Comparison of ENCODE assay signal across 17 cellular contexts in the genomic region with DNA sequence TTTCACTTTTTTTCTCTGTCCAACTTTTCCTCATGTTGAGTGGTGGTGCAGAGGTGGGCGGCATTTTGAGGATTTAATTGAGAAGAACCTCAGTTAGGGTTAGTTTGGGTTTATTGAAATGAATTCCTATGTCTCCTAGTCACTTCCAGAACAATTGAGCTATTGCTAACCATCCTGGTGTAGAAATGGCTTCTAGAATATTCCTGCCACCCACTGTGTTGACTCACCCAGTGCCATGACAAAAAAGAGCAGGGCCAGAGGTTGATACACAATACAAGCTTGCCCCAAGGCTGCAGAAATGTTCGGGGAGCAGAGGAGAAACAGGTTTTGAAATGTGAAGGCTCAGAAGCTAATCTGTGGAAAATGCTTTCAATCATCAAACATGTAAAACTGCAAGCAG.
DNase-seq lines count a peak whose midpoint lies in the region; TF ChIP-seq lines count a peak whose summit lies in the region.
"Had no signal": no experiment of that assay in that cellular context is flagged by ENCODE, and none has a peak within 500 bp of the region (broad histone marks: within the 10 kb centered on the region; RNA-seq: fewer than 3 reads in every experiment).

No MANE protein-coding gene starts in this region.

- no TSS peak for BruUV-seq in MCF 10A (replicated peaks; lab: Mats Ljungman, UMichigan)

- in situ Hi-C loops in astrocyte of the spinal cord (cut with HindIII; ENCODE audit: low sequenced_read_pairs), result no loop called here

- no peaks in the 10 kb centered on the region for H3K4me1 ChIP-seq in breast epithelium
- no peaks in the 10 kb centered on the region for H3K4me1 ChIP-seq in Peyer's patch

- no peaks in the 10 kb centered on the region for H3K36me3 ChIP-seq in breast epithelium
- H3K36me3 ChIP-seq in Peyer's patch, result no peaks in the 10 kb centered on the region
- H3K36me3 ChIP-seq: MG63 had no signal

- H3K27me3 Mint-ChIP-seq in MCF 10A (ENCODE audit: insufficient read depth, unreplicated experiment), result no peaks in the 10 kb centered on the region
- H3K27me3 Mint-ChIP-seq in nephron progenitor cell (ENCODE audit: low read depth, poor library complexity), result peaks cover 2% of the 10 kb centered on the region
- H3K27me3 Mint-ChIP-seq in CD14-positive monocyte (ENCODE audit: low read depth in 3 of 3), result peaks cover 0 to 3% (median 3%) of the 10 kb centered on the region in 3 donors
- H3K27me3 Mint-ChIP-seq: activated CD8-positive, alpha-beta memory T cell treated with anti-CD3 and anti-CD28 coated beads, Interleukin-2, amount 10 ng/mL, durations not matched to agents 7 days and 5 days had no signal

- H3K4me3 Mint-ChIP-seq in MCF 10A (ENCODE audit: unreplicated experiment), result no peak overlapping the region
- H3K4me3 Mint-ChIP-seq in nephron progenitor cell, result no peak overlapping the region
- no peak overlapping the region for H3K4me3 Mint-ChIP-seq in CD14-positive monocyte
- H3K4me3 Mint-ChIP-seq: activated CD8-positive, alpha-beta memory T cell treated with anti-CD3 and anti-CD28 coated beads, Interleukin-2, amount 10 ng/mL, durations not matched to agents 7 days and 5 days; H9; stimulated activated effector memory CD8-positive, alpha-beta T cell treated with anti-CD3 and anti-CD28 coated beads, Interleukin-12 subunit alpha, Interleukin-12 subunit beta, amount 100 ng/mL, for 72 hours had no signal

- TF ChIP-seq CTCF in MCF 10A (IDR thresholded peaks at IDR 0.05; ENCODE audit: unreplicated experiment), result no peak
- no peak for TF ChIP-seq CTCF in breast epithelium (IDR thresholded peaks at IDR 0.05)
- TF ChIP-seq CTCF in astrocyte of the spinal cord (IDR thresholded peaks at IDR 0.05; ENCODE audit: low read depth, low read length), result no peak
- TF ChIP-seq CTCF in Peyer's patch (IDR thresholded peaks at IDR 0.05), result no peak
- no peak for TF ChIP-seq CTCF in nephron progenitor cell (IDR thresholded peaks at IDR 0.05)
- no peak for TF ChIP-seq CTCF in CD14-positive monocyte (IDR thresholded peaks at IDR 0.05)

- no peak overlapping the region for H3K4me3 ChIP-seq in breast epithelium
- H3K4me3 ChIP-seq in astrocyte of the spinal cord (ENCODE audit: low read depth, low read length), result no peak overlapping the region
- H3K4me3 ChIP-seq in Peyer's patch, result no peak overlapping the region
- H3K4me3 ChIP-seq: MG63 had no signal

- POLR2A ChIA-PET in MCF 10A (lab: Yijun Ruan, JAX), result interaction anchor here (1.5 to 2.1 kb wide), 2 partner anchors 15 to 43 kb away, joined by 3 to 13 read pairs; no protein-coding TSS in a partner anchor

- H3K9me3 Mint-ChIP-seq in MCF 10A (ENCODE audit: unreplicated experiment) (no peaks in the 10 kb centered on the region), nephron progenitor cell (peaks cover 13% of the 10 kb centered on the region), CD14-positive monocyte (peaks cover 0 to 5% (median 0%) of the 10 kb centered on the region in 7 donors)
- H3K9me3 Mint-ChIP-seq: stimulated activated effector memory CD8-positive, alpha-beta T cell treated with anti-CD3 and anti-CD28 coated beads, Interleukin-12 subunit alpha, Interleukin-12 subunit beta, amount 100 ng/mL, for 72 hours had no signal

- peaks cover under 1% of the 10 kb centered on the region for H3K4me1 Mint-ChIP-seq in MCF 10A (ENCODE audit: insufficient read depth, unreplicated experiment)
- H3K4me1 Mint-ChIP-seq in nephron progenitor cell, result peaks cover 26% of the 10 kb centered on the region
- peaks cover 7% of the 10 kb centered on the region for H3K4me1 Mint-ChIP-seq in CD14-positive monocyte

- H3K36me3 Mint-ChIP-seq in MCF 10A (ENCODE audit: insufficient read depth, unreplicated experiment) (no peaks in the 10 kb centered on the region), nephron progenitor cell (ENCODE audit: low read depth) (no peaks in the 10 kb centered on the region), CD14-positive monocyte (no peaks in the 10 kb centered on the region)
- H3K36me3 Mint-ChIP-seq: stimulated activated effector memory CD8-positive, alpha-beta T cell treated with anti-CD3 and anti-CD28 coated beads, Interleukin-12 subunit alpha, Interleukin-12 subunit beta, amount 100 ng/mL, for 72 hours had no signal

- no peak overlapping the region for H3K27ac ChIP-seq in breast epithelium
- no peak overlapping the region for H3K27ac ChIP-seq in Peyer's patch
- H3K27ac ChIP-seq: 22Rv1, C4-2B, parathyroid adenoma had no signal

- DNase-seq in MCF 10A (ENCODE audit: unreplicated experiment) (peak; percentile 55), breast epithelium (ENCODE audit: low spot score in 2 of 2) (no peak), astrocyte of the spinal cord (ENCODE audit: low read depth, low spot score) (peak; percentile 66), foreskin melanocyte (peak; percentile 42), Peyer's patch (no peak), posterior vena cava (ENCODE audit: low spot score) (no peak), nephron progenitor cell (no peak), CD14-positive monocyte (ENCODE audit: low spot score) (no peak)
- DNase-seq: activated CD4-positive, alpha-beta T cell treated with anti-CD3 and anti-CD28 coated beads for 1 hour; activated CD8-positive, alpha-beta memory T cell treated with anti-CD3 and anti-CD28 coated beads, Interleukin-2, amount 10 ng/mL, durations not matched to agents 7 days and 5 days; H9; MG63; NCI-H1694 treated with DMSO at 0.1 percent for 48 hours had no signal

- H3K27me3 ChIP-seq in breast epithelium (no peaks in the 10 kb centered on the region), Peyer's patch (no peaks in the 10 kb centered on the region)
- H3K27me3 ChIP-seq: MG63 had no signal

- H3K9me3 ChIP-seq in breast epithelium (no peaks in the 10 kb centered on the region), Peyer's patch (no peaks in the 10 kb centered on the region)
- H3K9me3 ChIP-seq: MG63 had no signal

- intact Hi-C loops in MCF 10A (cut with micrococcal nuclease) (loop anchor here (10.0 kb wide), 1 partner anchor 165 kb away; the partner anchor contains the start of gene TRIB2), breast epithelium (cut with DNase I; ENCODE audit: low total_unique reads) (no loop called here), posterior vena cava (cut with DNase I) (no loop called here), CD14-positive monocyte (cut with micrococcal nuclease) (no loop called here)

- H3K27ac Mint-ChIP-seq in MCF 10A (ENCODE audit: low read depth, unreplicated experiment) (no peak overlapping the region), nephron progenitor cell (no peak overlapping the region), CD14-positive monocyte (no peak overlapping the region)
- H3K27ac Mint-ChIP-seq: activated CD8-positive, alpha-beta memory T cell treated with anti-CD3 and anti-CD28 coated beads, Interleukin-2, amount 10 ng/mL, durations not matched to agents 7 days and 5 days; H9; stimulated activated effector memory CD8-positive, alpha-beta T cell treated with anti-CD3 and anti-CD28 coated beads, Interleukin-12 subunit alpha, Interleukin-12 subunit beta, amount 100 ng/mL, for 72 hours had no signal

- CTCF ChIA-PET in MCF 10A (lab: Yijun Ruan, JAX), result interaction anchor here (0.9 kb wide), 1 partner anchor 687 kb away, joined by 4 read pairs; no protein-coding TSS in a partner anchor

- TF ChIP-seq POLR2A in breast epithelium (IDR thresholded peaks at IDR 0.05), result no peak
- no peak for TF ChIP-seq POLR2A in Peyer's patch (IDR thresholded peaks at IDR 0.05)

Comparison
In these comparisons a context has a peak if more than half of its experiments do, and no peak if none do; other contexts are left out.
1. DNase-seq: peak in MCF 10A (single experiment), astrocyte of the spinal cord (single experiment) and foreskin melanocyte (single experiment); none in breast epithelium (0 of 2), Peyer's patch (0 of 3), posterior vena cava (single experiment), nephron progenitor cell (single experiment) and CD14-positive monocyte (single experiment).